In genomic region chr1:150515328-150516049, GRCh38 we compare ENCODE assay signal across 8 cellular contexts. TPM values are rescaled to one million over a fixed set of nuclear protein-coding genes. Genes with fewer than 3 reads are reported as not detected.
DNase-seq lines count a peak whose midpoint lies in the region; ATAC-seq, FAIRE-seq and TF ChIP-seq lines count a peak whose summit lies in the region.

Gene FALEC, plus strand, starts transcription at chr1:150515752.

- no peak for FAIRE-seq in pancreas (lab: Jason Lieb, UNC)

- H3K36me3 Mint-ChIP-seq in activated naive CD8-positive, alpha-beta T cell treated with anti-CD3 and anti-CD28 coated beads for 36 hours, result no peaks in the 10 kb centered on the region

- peaks cover 0 to 7% (median 4%) of the 10 kb centered on the region in 3 donors for H3K4me1 ChIP-seq in pancreas
- peaks cover 5 to 19% (median 10%) of the 10 kb centered on the region in 4 donors for H3K4me1 ChIP-seq in tibial artery

- H3K9me3 ChIP-seq in pancreas (no peaks in the 10 kb centered on the region), tibial artery (no peaks in the 10 kb centered on the region)

- no peaks in the 10 kb centered on the region for H3K27me3 Mint-ChIP-seq in activated naive CD8-positive, alpha-beta T cell treated with anti-CD3 and anti-CD28 coated beads for 36 hours

- H3K4me1 Mint-ChIP-seq in activated naive CD8-positive, alpha-beta T cell treated with anti-CD3 and anti-CD28 coated beads for 36 hours, result peaks cover 12% of the 10 kb centered on the region

- ATAC-seq in HG02623 (IDR thresholded peaks at IDR 0.05; ENCODE audit: unreplicated experiment), result peak; percentile 96
- peak; percentile 98 for ATAC-seq in Right ventricle myocardium inferior
- ATAC-seq in pancreas, result peak; percentile 98 to 99 (median 98)

- H3K36me3 ChIP-seq in pancreas, result no peaks in the 10 kb centered on the region
- H3K36me3 ChIP-seq in tibial artery, result peaks cover 0 to 23% (median 8%) of the 10 kb centered on the region in 3 donors

- peak within 1 kb of the TSS; percentile 41 for H3K27ac Mint-ChIP-seq in activated naive CD8-positive, alpha-beta T cell treated with anti-CD3 and anti-CD28 coated beads for 36 hours

- TF ChIP-seq CTCF in GM10266 (IDR thresholded peaks at IDR 0.05; ENCODE audit: control insufficient read depth, insufficient read depth, low read depth, missing control alignments), result no peak
- TF ChIP-seq CTCF in pancreas (IDR thresholded peaks at IDR 0.05), result no peak
- TF ChIP-seq CTCF in tibial artery (IDR thresholded peaks at IDR 0.05), result peak in 1 of 2 experiments; percentile 22

- H3K4me3 ChIP-seq in pancreas (peak within 1 kb of the TSS; percentile 33 to 54 (median 46)), tibial artery (peak within 1 kb of the TSS; percentile 61 to 78)

- intact Hi-C loops in Right ventricle myocardium inferior (cut with DNase I), result loop anchor here (1.0 kb wide), 1 partner anchor 17 kb away; no protein-coding TSS in a partner anchor
- intact Hi-C loops in pancreas (cut with DNase I), result no loop called here
- intact Hi-C loops in tibial artery (cut with DNase I; ENCODE audit: low total_unique reads), result no loop called here

- H3K9me3 Mint-ChIP-seq in activated naive CD8-positive, alpha-beta T cell treated with anti-CD3 and anti-CD28 coated beads for 36 hours, result no peaks in the 10 kb centered on the region

- 0% methylated on average over 54 of the region's 54 CpGs for WGBS in pancreas, 2 donors

- DNase-seq in GM10266 (ENCODE audit: extremely low spot score) (peak; percentile 96), NCI-H1105 (lab: John Stamatoyannopoulos, UW) (peak; percentile 94), SKM-1 (lab: John Stamatoyannopoulos, UW; ENCODE audit: unreplicated experiment) (peak; percentile 99), Right ventricle myocardium inferior (ENCODE audit: missing footprints) (peak; percentile 99), pancreas (peak; percentile 96 to 99 (median 98)), tibial artery (peak; percentile 95 to 98)
- DNase-seq in activated naive CD8-positive, alpha-beta T cell treated with anti-CD3 and anti-CD28 coated beads for 36 hours, result peak; percentile 95

- H3K27me3 ChIP-seq in pancreas, result no peaks in the 10 kb centered on the region
- no peaks in the 10 kb centered on the region for H3K27me3 ChIP-seq in tibial artery

- peak within 1 kb of the TSS; percentile 49 to 90 (median 71) for H3K27ac ChIP-seq in pancreas
- H3K27ac ChIP-seq in tibial artery, result peak within 1 kb of the TSS; percentile 74 to 75

- peak within 1 kb of the TSS; percentile 84 for H3K4me3 Mint-ChIP-seq in activated naive CD8-positive, alpha-beta T cell treated with anti-CD3 and anti-CD28 coated beads for 36 hours

RNA-seq across cellular contexts. Expression of gene FALEC, which starts in this region (rescaled TPM):
- total RNA-seq in activated naive CD8-positive, alpha-beta T cell treated with anti-CD3 and anti-CD28 coated beads for 36 hours, result not detected
- total RNA-seq in Right ventricle myocardium inferior, result not detected
- not detected for total RNA-seq in pancreas
- not detected for polyA plus RNA-seq in pancreas

Comparison
In these comparisons a context has a peak if more than half of its experiments do, and no peak if none do; other contexts are left out.
1. Peak in every context shown above with its lines: DNase-seq, ATAC-seq, H3K4me3 ChIP-seq and H3K27ac ChIP-seq.
2. Peak in DNase-seq in activated naive CD8-positive, alpha-beta T cell treated with anti-CD3 and anti-CD28 coated beads for 36 hours; RNA of the gene not detected or under 1 TPM.
3. Peak in DNase-seq and ATAC-seq in Right ventricle myocardium inferior; RNA of the gene not detected or under 1 TPM.
4. Peak in DNase-seq, ATAC-seq, H3K4me3 ChIP-seq and H3K27ac ChIP-seq in pancreas; RNA of the gene not detected or under 1 TPM.